22 cellular contexts compared by ENCODE assay signal in the genomic region with DNA sequence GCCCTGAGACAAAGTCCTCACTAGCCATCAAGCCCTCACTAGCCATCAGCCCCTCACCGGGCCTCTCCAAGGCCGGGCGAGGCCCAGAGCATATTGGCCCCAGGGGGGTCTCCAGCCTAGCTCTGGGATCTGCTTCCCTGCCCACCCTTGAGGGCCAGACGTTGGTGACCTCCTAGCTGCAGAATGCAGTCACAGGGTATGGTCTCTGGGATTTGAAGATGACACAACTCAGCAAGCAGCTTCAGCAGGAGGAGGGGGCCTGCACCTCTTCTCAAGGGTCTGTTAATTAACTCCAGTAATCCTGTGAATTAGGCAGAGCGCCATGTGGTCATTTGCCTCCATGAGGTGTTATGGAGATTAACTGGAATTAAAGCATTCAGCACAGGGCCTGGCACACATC.
"Had no signal": no experiment of that assay in that cellular context is flagged by ENCODE, and none has a peak within 500 bp of the region (broad histone marks: within the 10 kb centered on the region; RNA-seq: fewer than 3 reads in every experiment).

No MANE protein-coding gene starts in this region.

- H3K27ac ChIP-seq: epithelial cell of prostate, esophagus squamous epithelium, gastroesophageal sphincter, thyroid gland, upper lobe of left lung, uterus had no signal

- H3K27me3 ChIP-seq: dorsolateral prefrontal cortex, thyroid gland, upper lobe of left lung, uterus had no signal

- H3K4me3 ChIP-seq: dorsolateral prefrontal cortex, esophagus squamous epithelium, gastroesophageal sphincter, lung, mucosa of descending colon, smooth muscle cell, thyroid gland, upper lobe of left lung, uterus had no signal

- H3K4me2 ChIP-seq: smooth muscle cell had no signal

- H3K36me3 ChIP-seq: thyroid gland, upper lobe of left lung, uterus had no signal

- DNase-seq: cortex of kidney; dorsolateral prefrontal cortex; effector memory CD4-positive, alpha-beta T cell; esophagus squamous epithelium; foreskin fibroblast; immature natural killer cell; kidney; left colon; left ventricle myocardium superior; mucosa of descending colon; naive thymus-derived CD8-positive, alpha-beta T cell; posterior cingulate gyrus; right cardiac atrium; stimulated activated CD4-positive, alpha-beta T cell treated with anti-CD3 and anti-CD28 coated beads, Interleukin-2, amount 100 ng/mL, for 48 hours; stimulated activated naive CD4-positive, alpha-beta T cell treated with Interleukin-2 at 50 U/mL for 16 hours; thyroid gland; uterus had no signal

- H3K4me1 ChIP-seq: esophagus squamous epithelium, gastroesophageal sphincter, uterus had no signal

- H3K9me3 ChIP-seq: esophagus squamous epithelium, gastroesophageal sphincter, mucosa of descending colon, thyroid gland, upper lobe of left lung, uterus had no signal
